9 cellular contexts compared by ENCODE assay signal in the genomic region with DNA sequence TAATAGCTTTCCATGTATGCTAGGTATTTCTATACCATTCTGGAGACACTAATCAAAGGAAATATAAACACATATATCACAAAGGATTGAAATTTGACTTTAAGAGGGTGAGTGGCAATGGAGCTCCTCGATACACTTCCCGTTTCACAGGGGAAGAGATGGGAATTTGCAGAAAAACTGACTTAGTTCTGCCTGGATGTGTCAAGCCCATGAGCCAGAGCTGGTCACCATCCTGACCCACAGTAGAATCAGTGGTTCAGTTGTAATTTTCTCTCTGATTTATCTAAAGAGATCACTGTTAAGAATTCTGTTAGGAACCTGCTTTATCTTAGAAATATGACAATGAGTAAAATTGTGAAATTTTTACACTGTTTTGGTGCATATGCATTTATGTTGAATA. TPM values are rescaled to one million over a fixed set of nuclear protein-coding genes. Genes with fewer than 3 reads are reported as not detected.
DNase-seq lines count a peak whose midpoint lies in the region; ATAC-seq and TF ChIP-seq lines count a peak whose summit lies in the region.
"Had no signal": no experiment of that assay in that cellular context is flagged by ENCODE, and none has a peak within 500 bp of the region (broad histone marks: within the 10 kb centered on the region; RNA-seq: fewer than 3 reads in every experiment).

No MANE protein-coding gene starts in this region.

- H3K9me3 ChIP-seq in KOPT-K1 (ENCODE audit: insufficient read depth, low read length, poor library complexity, severe bottlenecking) (no peaks in the 10 kb centered on the region), suprapubic skin (no peaks in the 10 kb centered on the region)

- H3K27ac Mint-ChIP-seq in activated CD8-positive, alpha-beta memory T cell treated with anti-CD3 and anti-CD28 coated beads, Interleukin-2, amount 10 ng/mL, durations not matched to agents 7 days and 5 days, result peak overlapping the region; percentile 76

- H3K4me3 Mint-ChIP-seq in activated CD8-positive, alpha-beta memory T cell treated with anti-CD3 and anti-CD28 coated beads, Interleukin-2, amount 10 ng/mL, durations not matched to agents 7 days and 5 days, result peak overlapping the region; percentile 31

- no peak for TF ChIP-seq EP300 in suprapubic skin (IDR thresholded peaks at IDR 0.05)

- peaks cover 5% of the 10 kb centered on the region for H3K4me1 ChIP-seq in suprapubic skin

- no peaks in the 10 kb centered on the region for H3K27me3 ChIP-seq in suprapubic skin

- H3K36me3 ChIP-seq in KOPT-K1 (ENCODE audit: insufficient read depth, low read length) (no peaks in the 10 kb centered on the region), suprapubic skin (no peaks in the 10 kb centered on the region)

- peaks cover 2% of the 10 kb centered on the region for H3K9me3 Mint-ChIP-seq in activated CD8-positive, alpha-beta memory T cell treated with anti-CD3 and anti-CD28 coated beads, Interleukin-2, amount 10 ng/mL, durations not matched to agents 7 days and 5 days (ENCODE audit: low read depth)

- H3K27me3 Mint-ChIP-seq in activated CD8-positive, alpha-beta memory T cell treated with anti-CD3 and anti-CD28 coated beads, Interleukin-2, amount 10 ng/mL, durations not matched to agents 7 days and 5 days, result peaks cover 6% of the 10 kb centered on the region

- peak overlapping the region; percentile 81 for H3K27ac ChIP-seq in KOPT-K1 (ENCODE audit: low read depth, low read length, poor library complexity, severe bottlenecking)
- no peak overlapping the region for H3K27ac ChIP-seq in suprapubic skin

- H3K4me1 Mint-ChIP-seq in activated CD8-positive, alpha-beta memory T cell treated with anti-CD3 and anti-CD28 coated beads, Interleukin-2, amount 10 ng/mL, durations not matched to agents 7 days and 5 days, result peaks cover 18% of the 10 kb centered on the region

- TF ChIP-seq CTCF in fibroblast of mammary gland (conservative IDR thresholded peaks at IDR 0.05; ENCODE audit: control insufficient read depth, insufficient read depth, low read depth, low read length), result no peak
- TF ChIP-seq CTCF in suprapubic skin (IDR thresholded peaks at IDR 0.05), result no peak

- 56% methylated on average over 2 of the region's 2 CpGs for WGBS in suprapubic skin

- no peak overlapping the region for H3K4me3 ChIP-seq in fibroblast of mammary gland (ENCODE audit: control insufficient read depth, low read depth, low read length)
- peak overlapping the region; percentile 19 for H3K4me3 ChIP-seq in suprapubic skin

- ATAC-seq in activated CD8-positive, alpha-beta memory T cell treated with anti-CD3 and anti-CD28 coated beads, Interleukin-2, amount 10 ng/mL, durations not matched to agents 7 days and 5 days, result no peak
- ATAC-seq in GM18517 (IDR thresholded peaks at IDR 0.05; ENCODE audit: unreplicated experiment), result no peak

- peaks cover 3% of the 10 kb centered on the region for H3K36me3 Mint-ChIP-seq in activated CD8-positive, alpha-beta memory T cell treated with anti-CD3 and anti-CD28 coated beads, Interleukin-2, amount 10 ng/mL, durations not matched to agents 7 days and 5 days

- CTCF ChIA-PET in activated CD8-positive, alpha-beta memory T cell treated with anti-CD3 and anti-CD28 coated beads, Interleukin-2, amount 10 ng/mL, durations not matched to agents 7 days and 5 days (lab: Charles Lee), result interaction anchor here (0.8 to 1.8 kb wide), 4 partner anchors 15 to 288 kb away, joined by 3 to 5 read pairs (median 4); a partner anchor contains a TSS

- no peak for TF ChIP-seq POLR2A in suprapubic skin (IDR thresholded peaks at IDR 0.05)

- no peak for DNase-seq in activated CD8-positive, alpha-beta memory T cell treated with anti-CD3 and anti-CD28 coated beads, Interleukin-2, amount 10 ng/mL, durations not matched to agents 7 days and 5 days
- DNase-seq in activated CD8-positive, alpha-beta memory T cell treated with anti-CD3 and anti-CD28 coated beads, Interleukin-2, amount 50 U/mL, for 48 hours, result no peak
- DNase-seq in fibroblast of mammary gland (ENCODE audit: low read depth) (peak; percentile 3), suprapubic skin (ENCODE audit: low spot score in 2 of 2) (no peak), DMS153 (lab: John Stamatoyannopoulos, UW) (no peak)
- no peak for DNase-seq in activated CD8-positive, alpha-beta memory T cell treated with anti-CD3 and anti-CD28 coated beads, Interleukin-2, amount 50 U/mL, for 4 hours

RNA-seq across cellular contexts. Expression of a gene that starts 34.2 kb away (rescaled TPM):
- total RNA-seq in activated CD8-positive, alpha-beta memory T cell treated with anti-CD3 and anti-CD28 coated beads, Interleukin-2, amount 10 ng/mL, durations not matched to agents 7 days and 5 days, result under 1 TPM; 0.20 to 0.26 TPM
- 1 to 10 TPM; 2.4 to 2.6 (median 2.5) TPM for total RNA-seq in suprapubic skin

RNA-seq across cellular contexts. Expression of a gene that starts 53.5 kb away (rescaled TPM):
- not detected for total RNA-seq in activated CD8-positive, alpha-beta memory T cell treated with anti-CD3 and anti-CD28 coated beads, Interleukin-2, amount 10 ng/mL, durations not matched to agents 7 days and 5 days
- not detected for total RNA-seq in suprapubic skin
- total RNA-seq: LHCN-M2 had no signal
